ENCODE assay signal across 13 cellular contexts in genomic region chr3:188128905-188129304, GRCh38. TPM values are rescaled to one million over a fixed set of nuclear protein-coding genes. Genes with fewer than 3 reads are reported as not detected.
DNase-seq lines count a peak whose midpoint lies in the region; ATAC-seq and TF ChIP-seq lines count a peak whose summit lies in the region.
"Had no signal": no experiment of that assay in that cellular context is flagged by ENCODE, and none has a peak within 500 bp of the region (broad histone marks: within the 10 kb centered on the region; RNA-seq: fewer than 3 reads in every experiment).

No MANE protein-coding gene starts in this region.

- DNase-seq in ascending aorta (ENCODE audit: low spot score in 2 of 2): no peak
- no peak for DNase-seq in thoracic aorta (ENCODE audit: low spot score)
- DNase-seq in sigmoid colon: no peak
- DNase-seq in HEK293T (ENCODE audit: extremely low spot score): no peak
- DNase-seq: 8988T; CD4-positive, alpha-beta memory T cell; GOT3; H7 had no signal

- TF ChIP-seq CTCF in OCI-LY1 (IDR thresholded peaks at IDR 0.05; ENCODE audit: low read length) (no peak), ascending aorta (IDR thresholded peaks at IDR 0.05) (no peak), thoracic aorta (IDR thresholded peaks at IDR 0.05) (no peak), sigmoid colon (IDR thresholded peaks at IDR 0.05) (no peak)

- H3K4me2 ChIP-seq in OCI-LY1 (ENCODE audit: low read length): no peak overlapping the region
- H3K4me2 ChIP-seq: BLaER1 had no signal

- H3K27ac ChIP-seq in OCI-LY1 (ENCODE audit: low read depth, low read length, poor library complexity, severe bottlenecking) (no peak overlapping the region), ascending aorta (peak overlapping the region; percentile 57 to 58), thoracic aorta (peak overlapping the region; percentile 51 to 68), sigmoid colon (no peak overlapping the region)
- H3K27ac ChIP-seq: BLaER1 had no signal

- intact Hi-C loops in ascending aorta (cut with DNase I) (loop anchor here (5.0 kb wide), 1 partner anchor 57 kb away; no protein-coding TSS in a partner anchor), sigmoid colon (cut with DNase I) (no loop called here)

- H3F3A ChIP-seq in OCI-LY1 (ENCODE audit: insufficient read depth, low read length): peaks cover 7% of the 10 kb centered on the region; the same call in 1 of the 2 replicates

- H3K4me1 ChIP-seq in OCI-LY1 (ENCODE audit: insufficient read depth, low read length, severe bottlenecking) (peaks cover 24% of the 10 kb centered on the region), ascending aorta (peaks cover 0 to 9% of the 10 kb centered on the region in 2 donors), thoracic aorta (ENCODE audit: control insufficient read depth in 1 of 2, low read depth in 2 of 2) (peaks cover 5 to 37% of the 10 kb centered on the region in 2 donors), sigmoid colon (peaks cover 0 to 33% (median 26%) of the 10 kb centered on the region in 4 donors)
- H3K4me1 ChIP-seq: BLaER1 had no signal

- no peak for TF ChIP-seq POLR2A in sigmoid colon (IDR thresholded peaks at IDR 0.05)

- H3K4me3 ChIP-seq in OCI-LY1 (ENCODE audit: low read depth, low read length, poor library complexity, severe bottlenecking) (no peak overlapping the region), ascending aorta (no peak overlapping the region), thoracic aorta (no peak overlapping the region), sigmoid colon (no peak overlapping the region)
- H3K4me3 ChIP-seq: BLaER1 had no signal

- no peaks in the 10 kb centered on the region for H3K27me3 ChIP-seq in OCI-LY1 (ENCODE audit: insufficient read depth, low read length)
- no peaks in the 10 kb centered on the region for H3K27me3 ChIP-seq in ascending aorta
- H3K27me3 ChIP-seq in thoracic aorta (replicated peaks; ENCODE audit: insufficient read depth): no peaks in the 10 kb centered on the region
- H3K27me3 ChIP-seq in sigmoid colon: no peaks in the 10 kb centered on the region
- H3K27me3 ChIP-seq: BLaER1 had no signal

- no peak overlapping the region for H3K9ac ChIP-seq in OCI-LY1 (ENCODE audit: low read length)
- H3K9ac ChIP-seq: BLaER1 had no signal

- H3K9me3 ChIP-seq in OCI-LY1 (ENCODE audit: low read length): peaks cover 6% of the 10 kb centered on the region; the same call in 1 of the 2 replicates
- H3K9me3 ChIP-seq in ascending aorta: no peaks in the 10 kb centered on the region
- H3K9me3 ChIP-seq in thoracic aorta: no peaks in the 10 kb centered on the region
- H3K9me3 ChIP-seq in sigmoid colon: no peaks in the 10 kb centered on the region

- TF ChIP-seq EP300 in sigmoid colon (IDR thresholded peaks at IDR 0.05): no peak

- 69 to 90% methylated on average over 1 of the region's 1 CpG for WGBS in sigmoid colon, 2 donors

- no peaks in the 10 kb centered on the region for H3K79me2 ChIP-seq in OCI-LY1 (ENCODE audit: insufficient read depth, low read length)

- no peaks in the 10 kb centered on the region for H4K20me1 ChIP-seq in OCI-LY1 (ENCODE audit: insufficient read depth, low read length)
- H4K20me1 ChIP-seq: BLaER1 had no signal

- CTCF ChIA-PET in HEK293T (lab: Yijun Ruan, JAX): no interaction called here

- POLR2A ChIA-PET in HEK293T (lab: Yijun Ruan, JAX): no interaction called here

- ATAC-seq in GM18907 (IDR thresholded peaks at IDR 0.05; ENCODE audit: unreplicated experiment): peak; percentile 63
- ATAC-seq in thoracic aorta (ENCODE audit: insufficient number of reproducible peaks, low FRiP score, low read depth): no peak
- ATAC-seq in HG02678 (IDR thresholded peaks at IDR 0.05; ENCODE audit: unreplicated experiment): no peak
- ATAC-seq: HCT116 had no signal

- 0 out of 2 replicates have a peak overlapping the region, but pooled peaks have one; percentile 23 for H2AFZ ChIP-seq in OCI-LY1 (ENCODE audit: low read length)

- no peaks in the 10 kb centered on the region for H3K9me2 ChIP-seq in OCI-LY1 (ENCODE audit: low read depth, low read length)

- H3K36me3 ChIP-seq in OCI-LY1 (ENCODE audit: insufficient read depth, low read length) (no peaks in the 10 kb centered on the region), ascending aorta (no peaks in the 10 kb centered on the region), thoracic aorta (no peaks in the 10 kb centered on the region), sigmoid colon (no peaks in the 10 kb centered on the region)
- H3K36me3 ChIP-seq: BLaER1 had no signal

TF ChIP-seq in HEK293T, 16 proteins besides CTCF, POLR2A, EP300 and RAD21:
- no peak for TF ChIP-seq NFRKB (IDR thresholded peaks at IDR 0.05)
- no peak for TF ChIP-seq FOXM1 (IDR thresholded peaks at IDR 0.05; ENCODE audit: borderline replicate concordance)
- TF ChIP-seq ELF4 (IDR thresholded peaks at IDR 0.05): no peak
- TF ChIP-seq CTBP1 (IDR thresholded peaks at IDR 0.05; ENCODE audit: borderline replicate concordance): no peak
- no peak for TF ChIP-seq ARNT (IDR thresholded peaks at IDR 0.05)
- no peak for TF ChIP-seq FOXA1 (IDR thresholded peaks at IDR 0.05)
- TF ChIP-seq TARDBP (IDR thresholded peaks at IDR 0.05): no peak
- TF ChIP-seq BHLHE40 (IDR thresholded peaks at IDR 0.05; ENCODE audit: borderline replicate concordance): no peak

RNA-seq across cellular contexts. Expression of gene LPP, which starts 25.1 kb away (rescaled TPM):
- total RNA-seq in ascending aorta (1,791 TPM), thoracic aorta (1,000 to 10,000 TPM; 1,568 to 1,607 TPM), sigmoid colon (1,000 to 10,000 TPM in 3 of 4 donors, 100 to 1,000 TPM in 1; 824 to 1,773 (median 1,187) TPM)
- polyA plus RNA-seq in sigmoid colon: 10 to 100 TPM in 1 of 3 donors, 1 to 10 TPM in 2; 5.3 to 36.0 (median 7.2) TPM

Comparison
In these comparisons a context has a peak if more than half of its experiments do, and no peak if none do; other contexts are left out.
1. H3K27ac ChIP-seq: peak in ascending aorta (2 of 2) and thoracic aorta (2 of 2); none in OCI-LY1 (single experiment) and sigmoid colon (0 of 4).